In genomic region chr2:190859347-190860297, GRCh38 we compare ENCODE assay signal across 2 cellular contexts.
A peak's percentile ranks its signal among the peaks of the same experiment; 100 is the strongest.
TF ChIP-seq lines count a peak whose summit lies in the region.

No MANE protein-coding gene starts in this region.

TF ChIP-seq in A549, 52 proteins besides CTCF, POLR2A, EP300 and RAD21 (continued from another document):
- TF ChIP-seq REST (IDR thresholded peaks at IDR 0.05) (no peak), MAFK (IDR thresholded peaks at IDR 0.05; ENCODE audit: partially characterized antibody) (peak; percentile 82), GATA3 (IDR thresholded peaks at IDR 0.05; ENCODE audit: borderline replicate concordance) (peak; percentile 6; the same call in 1 of the 2 replicates), NFE2L2 (conservative IDR thresholded peaks at IDR 0.05; ENCODE audit: low read length) (0 out of 2 replicates have a peak, but pooled peaks have one; percentile 3), MAX (IDR thresholded peaks at IDR 0.05) (peak; percentile 27; the same call in 1 of the 2 replicates), JUN (IDR thresholded peaks at IDR 0.05) (peak; percentile 26 to 31; a peak in 1 of 5 replicates)
TF ChIP-seq in A549: peak in this region for 5.

TF ChIP-seq in K562, 482 proteins besides CTCF, POLR2A, EP300 and RAD21 (continued from another document):
- TF ChIP-seq PBX2 (CRISPR knock-in tag; IDR thresholded peaks at IDR 0.05; ENCODE audit: low read depth) (no peak), PBX2 (tag; conservative IDR thresholded peaks at IDR 0.05; ENCODE audit: low read depth) (no peak), NFE2L1 (tag; IDR thresholded peaks at IDR 0.05; ENCODE audit: borderline replicate concordance, low read depth) (0 out of 2 replicates have a peak, but pooled peaks have one; percentile 36), C11orf30 (IDR thresholded peaks at IDR 0.05; ENCODE audit: low read depth) (peak; percentile 54; the same call in 1 of the 2 replicates), MAFF (IDR thresholded peaks at IDR 0.05; ENCODE audit: low read length) (peak; percentile 17; the same call in 1 of the 2 replicates), ZNF324 (CRISPR knock-in tag; IDR thresholded peaks at IDR 0.05) (no peak), ZNF316 (IDR thresholded peaks at IDR 0.05) (peak; percentile 38), MAFG (tag; conservative IDR thresholded peaks at IDR 0.05) (peak; percentile 55), MITF (IDR thresholded peaks at IDR 0.05) (no peak)
